Comparison of ENCODE assay signal across 18 cellular contexts in the genomic region with DNA sequence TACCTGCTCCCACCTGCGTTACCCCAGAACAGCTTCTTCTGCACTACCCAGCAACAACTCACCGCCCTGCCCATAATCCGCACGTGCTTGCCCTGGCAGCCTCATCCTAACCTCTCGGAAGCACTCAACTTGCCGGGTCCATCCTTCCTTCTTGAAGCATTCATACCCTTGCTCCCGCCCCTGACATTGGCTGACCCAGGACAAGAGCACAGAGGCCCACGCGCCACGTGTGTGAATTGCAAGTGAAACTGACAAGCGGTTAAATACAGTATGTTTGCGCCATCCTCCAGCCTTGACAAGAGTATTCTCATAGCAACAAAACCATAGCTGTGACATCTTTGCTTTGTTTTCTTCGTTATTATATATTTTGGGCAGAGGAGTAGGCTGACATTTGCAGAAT. TPM values are rescaled to one million over a fixed set of nuclear protein-coding genes. Genes with fewer than 3 reads are reported as not detected.
DNase-seq lines count a peak whose midpoint lies in the region; ATAC-seq and TF ChIP-seq lines count a peak whose summit lies in the region.
"Had no signal": no experiment of that assay in that cellular context is flagged by ENCODE, and none has a peak within 500 bp of the region (broad histone marks: within the 10 kb centered on the region; RNA-seq: fewer than 3 reads in every experiment).

No MANE protein-coding gene starts in this region.

- H3K27ac ChIP-seq in thymus (ENCODE audit: low read depth), result peak overlapping the region; percentile 18

- TF ChIP-seq CTCF in Calu3 (IDR thresholded peaks at IDR 0.05; ENCODE audit: unreplicated experiment), result no peak
- no peak for TF ChIP-seq CTCF in neural crest cell (conservative IDR thresholded peaks at IDR 0.05)

- DNase-seq in Calu3 (no peak), neural crest cell (ENCODE audit: low read depth, low spot score) (no peak), iPS-NIHi7 (ENCODE audit: extremely low spot score) (no peak), NCI-H526 treated with DMSO at 0.1 percent for 48 hours (lab: John Stamatoyannopoulos, UW) (no peak), head of caudate nucleus (no peak)
- DNase-seq in central memory CD8-positive, alpha-beta T cell (ENCODE audit: low spot score in 2 of 2), result no peak
- DNase-seq: CD8-positive, alpha-beta T cell; COR-L47; DMS53; GF-D8; H9 had no signal

- H3K4me1 ChIP-seq in thymus (ENCODE audit: control insufficient read depth, insufficient read depth, low read length), result no peaks in the 10 kb centered on the region

- H3K36me3 Mint-ChIP-seq in Calu3 (ENCODE audit: insufficient read depth, unreplicated experiment), result no peaks in the 10 kb centered on the region
- no peaks in the 10 kb centered on the region for H3K36me3 Mint-ChIP-seq in central memory CD8-positive, alpha-beta T cell (ENCODE audit: insufficient read depth)
- no peaks in the 10 kb centered on the region for H3K36me3 Mint-ChIP-seq in neural crest cell (ENCODE audit: low read depth)
- H3K36me3 Mint-ChIP-seq: CD14-positive monocyte had no signal

- 96% methylated on average over 13 of the region's 13 CpGs for WGBS in thymus

- H3K27me3 ChIP-seq in thymus (ENCODE audit: control insufficient read depth, insufficient read depth), result no peaks in the 10 kb centered on the region

- H3K27ac Mint-ChIP-seq in Calu3 (ENCODE audit: unreplicated experiment), result peak overlapping the region; percentile 1
- H3K27ac Mint-ChIP-seq in central memory CD8-positive, alpha-beta T cell (ENCODE audit: low read depth), result peak overlapping the region; percentile 27
- H3K27ac Mint-ChIP-seq in neural crest cell (ENCODE audit: unreplicated experiment), result peak overlapping the region; percentile 70
- H3K27ac Mint-ChIP-seq: CD14-positive monocyte; CD8-positive, alpha-beta T cell; GM23338 had no signal

- H3K4me1 Mint-ChIP-seq in Calu3 (ENCODE audit: low read depth, unreplicated experiment) (peaks cover 14% of the 10 kb centered on the region), neural crest cell (peaks cover 18% of the 10 kb centered on the region)
- H3K4me1 Mint-ChIP-seq in central memory CD8-positive, alpha-beta T cell, result no peaks in the 10 kb centered on the region

- H3K9me3 ChIP-seq in thymus (ENCODE audit: control insufficient read depth), result no peaks in the 10 kb centered on the region
- H3K9me3 ChIP-seq: A549 had no signal

- no peak overlapping the region for H3K4me3 ChIP-seq in thymus (ENCODE audit: low read length)
- H3K4me3 ChIP-seq: A549, GM23338 had no signal

- BruUV-seq in Calu3 (replicated peaks; lab: Mats Ljungman, UMichigan), result no TSS peak

- H3K36me3 ChIP-seq in thymus (ENCODE audit: control insufficient read depth, insufficient read depth), result no peaks in the 10 kb centered on the region

- no peak for ATAC-seq in central memory CD8-positive, alpha-beta T cell (replicated peaks; ENCODE audit: extremely low read depth, poor library complexity, severe bottlenecking)
- ATAC-seq: CD8-positive, alpha-beta T cell; GM23338 had no signal

- no peaks in the 10 kb centered on the region for H3K9me3 Mint-ChIP-seq in Calu3 (ENCODE audit: low read depth, unreplicated experiment)
- no peaks in the 10 kb centered on the region for H3K9me3 Mint-ChIP-seq in central memory CD8-positive, alpha-beta T cell
- no peaks in the 10 kb centered on the region for H3K9me3 Mint-ChIP-seq in neural crest cell
- H3K9me3 Mint-ChIP-seq: CD8-positive, alpha-beta T cell had no signal

- H3K4me3 Mint-ChIP-seq in Calu3 (ENCODE audit: low read depth, unreplicated experiment) (no peak overlapping the region), neural crest cell (no peak overlapping the region)
- H3K4me3 Mint-ChIP-seq in central memory CD8-positive, alpha-beta T cell, result no peak overlapping the region
- H3K4me3 Mint-ChIP-seq: CD14-positive monocyte; CD8-positive, alpha-beta T cell; GM23338; H9 had no signal

- CTCF ChIA-PET in Calu3 (lab: Charles Lee), result interaction anchor here (0.9 to 1.0 kb wide), 2 partner anchors 12 to 13 kb away, joined by 4 read pairs; no protein-coding TSS in a partner anchor

- H3K27me3 Mint-ChIP-seq in Calu3 (ENCODE audit: unreplicated experiment) (peaks cover 30% of the 10 kb centered on the region), neural crest cell (ENCODE audit: low read depth) (peaks cover 13% of the 10 kb centered on the region)
- no peaks in the 10 kb centered on the region for H3K27me3 Mint-ChIP-seq in central memory CD8-positive, alpha-beta T cell

- intact Hi-C loops in Calu3 (cut with micrococcal nuclease; ENCODE audit: unreplicated experiment), result no loop called here
- intact Hi-C loops in head of caudate nucleus (cut with DNase I), result no loop called here

RNA-seq across cellular contexts. Expression of gene OCM, which starts 10.9 kb away (rescaled TPM):
- total RNA-seq in Calu3 (2022), result not detected in 2 replicates
- total RNA-seq in neural crest cell, result not detected in 2 replicates
- 3.4 TPM for polyA plus RNA-seq in thymus
- total RNA-seq: GM23338, H9, HT1080 had no signal
- polyA plus RNA-seq: A549, AG04450, BJ, CD14-positive monocyte had no signal

RNA-seq across cellular contexts. Expression of gene CCZ1, which starts 28.8 kb away (rescaled TPM):
- 138 and 144 TPM in 2 replicates for total RNA-seq in Calu3 (2022)
- 86.4 and 88.7 TPM in 2 replicates for total RNA-seq in neural crest cell
- polyA plus RNA-seq in thymus, result 63.6 TPM

Comparison
In these comparisons a context has a peak if more than half of its experiments do, and no peak if none do; other contexts are left out.
1. H3K27ac Mint-ChIP-seq: peak in every context shown above with its lines; median percentile 70 in neural crest cell; 27 in central memory CD8-positive, alpha-beta T cell; 1 in Calu3.